ENCODE assay signal across 8 cellular contexts in genomic region chr16:50368410-50369132, GRCh38. TPM values are rescaled to one million over a fixed set of nuclear protein-coding genes. Genes with fewer than 3 reads are reported as not detected.
DNase-seq lines count a peak whose midpoint lies in the region; ATAC-seq and TF ChIP-seq lines count a peak whose summit lies in the region.

Gene BRD7 (minus strand): TSS chr16:50368988. CDS start chr16:50368774, 214 bp downstream.

- DNase-seq in DMS114 treated with DMSO at 0.1 percent for 48 hours (lab: John Stamatoyannopoulos, UW; ENCODE audit: unreplicated experiment) (peak; percentile 47), T-helper 1 cell (peak; percentile 39 to 74 (median 58)), adipocyte (ENCODE audit: low read depth) (peak; percentile 86), right cardiac atrium (peak; percentile 62 to 87 (median 84)), renal cortical epithelial cell (ENCODE audit: low read depth) (no peak), vagina (ENCODE audit: extremely low spot score in 2 of 2) (no peak)

- H3K27me3 ChIP-seq in HUES48 (ENCODE audit: control insufficient read depth, insufficient read depth, low read length) (no peaks in the 10 kb centered on the region), adipocyte (replicated peaks; ENCODE audit: control insufficient read depth, insufficient read depth, low read length) (no peaks in the 10 kb centered on the region), right cardiac atrium (ENCODE audit: control insufficient read depth, insufficient read depth) (no peaks in the 10 kb centered on the region), vagina (no peaks in the 10 kb centered on the region)

- TF ChIP-seq CTCF in vagina (IDR thresholded peaks at IDR 0.05): peak in 1 of 3 experiments; percentile 12

- peak within 1 kb of the TSS; percentile 64 for H3K27ac ChIP-seq in HUES48 (ENCODE audit: low read depth, low read length)
- H3K27ac ChIP-seq in right cardiac atrium (ENCODE audit: low read length): peak within 1 kb of the TSS; percentile 55
- H3K27ac ChIP-seq in vagina: peak within 1 kb of the TSS; percentile 83

- H3K9ac ChIP-seq in HUES48 (ENCODE audit: low read depth, low read length) (peak within 1 kb of the TSS; percentile 76), adipocyte (ENCODE audit: low read length) (peak within 1 kb of the TSS; percentile 85)

- H3K9me3 ChIP-seq in HUES48 (ENCODE audit: control insufficient read depth, insufficient read depth, low read length) (no peaks in the 10 kb centered on the region), adipocyte (ENCODE audit: control insufficient read depth, low read length) (peaks cover 3% of the 10 kb centered on the region), right cardiac atrium (ENCODE audit: control insufficient read depth, low read length) (no peaks in the 10 kb centered on the region), vagina (no peaks in the 10 kb centered on the region)

- H3K4me1 ChIP-seq in HUES48 (ENCODE audit: control insufficient read depth, insufficient read depth, low read length) (peaks cover 9% of the 10 kb centered on the region), adipocyte (ENCODE audit: control insufficient read depth, insufficient read depth, low read length) (peaks cover 26% of the 10 kb centered on the region), right cardiac atrium (ENCODE audit: control insufficient read depth, insufficient read depth, low read length) (no peaks in the 10 kb centered on the region), vagina (peaks cover 31% of the 10 kb centered on the region)

- H3K36me3 ChIP-seq in HUES48 (ENCODE audit: control insufficient read depth, insufficient read depth, low read length) (peaks cover 36% of the 10 kb centered on the region), adipocyte (ENCODE audit: control insufficient read depth, insufficient read depth, low read length, severe bottlenecking) (peaks cover 20% of the 10 kb centered on the region), vagina (peaks cover 0 to 4% of the 10 kb centered on the region in 2 donors)

- peak within 1 kb of the TSS; percentile 85 for H3K4me3 ChIP-seq in HUES48 (ENCODE audit: low read depth, low read length)
- peak within 1 kb of the TSS; percentile 88 for H3K4me3 ChIP-seq in adipocyte (ENCODE audit: low read length)
- H3K4me3 ChIP-seq in right cardiac atrium (ENCODE audit: low read length): peak within 1 kb of the TSS; percentile 98
- H3K4me3 ChIP-seq in vagina: peak within 1 kb of the TSS; percentile 93 to 96

- ATAC-seq in GM21381 (IDR thresholded peaks at IDR 0.05; ENCODE audit: unreplicated experiment): peak; percentile 71
- ATAC-seq in right cardiac atrium: peak; percentile 80 to 86

- under 1% methylated on average over 109 of the region's 109 CpGs for WGBS in right cardiac atrium

- no peak for TF ChIP-seq POLR2A in vagina (IDR thresholded peaks at IDR 0.05)

- intact Hi-C loops in right cardiac atrium (cut with DNase I): no loop called here
- intact Hi-C loops in vagina (cut with DNase I): no loop called here

RNA-seq across cellular contexts. Expression of gene BRD7, which starts in this region (rescaled TPM):
- total RNA-seq in right cardiac atrium: 10 to 100 TPM; 43.6 to 48.0 (median 45.0) TPM
- 33.8 TPM for polyA plus RNA-seq in right cardiac atrium
- 38.2 and 67.6 TPM in 2 replicates for total RNA-seq in renal cortical epithelial cell
- 49.6 TPM for total RNA-seq in vagina

Comparison
In these comparisons a context has a peak if more than half of its experiments do, and no peak if none do; other contexts are left out.
1. DNase-seq: peak in DMS114 treated with DMSO at 0.1 percent for 48 hours (single experiment), T-helper 1 cell (5 of 5), adipocyte (single experiment) and right cardiac atrium (3 of 3); none in renal cortical epithelial cell (single experiment) and vagina (0 of 2).
2. Peak in every context shown above with its lines, with median percentiles within 50 percentile points of each other: H3K27ac ChIP-seq and H3K4me3 ChIP-seq.